ENCODE assay signal across 11 cellular contexts in the genomic region with DNA sequence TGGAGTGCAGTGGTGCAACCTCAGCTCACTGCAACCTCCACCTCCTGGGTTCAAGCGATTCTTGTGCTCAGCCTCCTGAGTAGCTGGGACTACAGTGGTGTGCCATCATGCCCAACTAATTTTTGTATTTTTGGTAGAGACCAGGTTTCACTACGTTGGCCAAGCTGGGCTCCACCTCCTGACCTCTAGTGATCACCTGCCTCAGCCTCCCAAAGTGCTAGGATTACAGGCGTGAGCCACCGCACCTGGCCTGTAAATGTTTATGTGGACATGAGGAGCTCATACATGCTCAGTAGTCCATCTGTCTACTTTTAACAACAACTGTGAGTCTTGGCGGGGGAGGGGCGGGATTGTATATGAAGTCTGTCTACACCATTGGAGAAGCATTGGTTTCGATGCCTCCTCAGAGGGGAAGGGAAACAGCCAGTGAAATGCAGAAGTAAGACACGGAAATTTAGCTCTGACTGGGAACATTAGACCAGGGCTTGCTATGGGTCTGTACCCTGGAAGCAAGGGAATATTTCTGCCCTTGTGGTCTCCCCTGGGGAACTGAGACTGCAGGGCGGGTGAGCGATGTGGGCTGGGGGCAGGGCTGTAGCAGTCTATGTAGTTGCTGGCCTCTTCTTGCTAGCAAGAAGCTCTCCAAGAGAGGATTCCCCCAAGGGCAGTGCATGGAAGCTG. TPM values are rescaled to one million over a fixed set of nuclear protein-coding genes. Genes with fewer than 3 reads are reported as not detected.
DNase-seq lines count a peak whose midpoint lies in the region; ATAC-seq, FAIRE-seq and TF ChIP-seq lines count a peak whose summit lies in the region.
"Had no signal": no experiment of that assay in that cellular context is flagged by ENCODE, and none has a peak within 500 bp of the region (broad histone marks: within the 10 kb centered on the region; RNA-seq: fewer than 3 reads in every experiment).

No MANE protein-coding gene starts in this region.

- H3K27ac ChIP-seq in ascending aorta (peak overlapping the region in 1 of 2 donors; percentile 7), kidney (ENCODE audit: low read depth in 2 of 2, low read length in 2 of 2) (no peak overlapping the region)
- H3K27ac ChIP-seq: prostate gland had no signal

- H3K27me3 ChIP-seq in ascending aorta, result no peaks in the 10 kb centered on the region

- H3K4me3 ChIP-seq in ascending aorta, result no peak overlapping the region
- H3K4me3 ChIP-seq in kidney (ENCODE audit: low read length in 2 of 2), result no peak overlapping the region
- H3K4me3 ChIP-seq: prostate gland had no signal

- intact Hi-C loops in ascending aorta (cut with DNase I), result no loop called here
- intact Hi-C loops in sciatic nerve (cut with DNase I), result loop anchor here (10.0 kb wide), 1 partner anchor 172 kb away; no protein-coding TSS in a partner anchor
- intact Hi-C loops in kidney (cut with DNase I), result no loop called here

- peak; percentile 37 to 79 for DNase-seq in ascending aorta (ENCODE audit: low spot score in 2 of 2)
- DNase-seq in sciatic nerve (ENCODE audit: low spot score), result peak; percentile 82
- DNase-seq in AG08395 (ENCODE audit: low spot score), result no peak
- DNase-seq in SW 1271 (lab: John Stamatoyannopoulos, UW), result no peak
- no peak for DNase-seq in kidney
- DNase-seq: activated CD8-positive, alpha-beta memory T cell treated with anti-CD3 and anti-CD28 coated beads, Interleukin-2, amount 50 U/mL, for 48 hours had no signal

- ATAC-seq in GM19351 (IDR thresholded peaks at IDR 0.05; ENCODE audit: unreplicated experiment) (peak; percentile 77), HG03139 (IDR thresholded peaks at IDR 0.05; ENCODE audit: unreplicated experiment) (peak; percentile 57), sciatic nerve (peak; percentile 80), HG03045 (IDR thresholded peaks at IDR 0.05; ENCODE audit: unreplicated experiment) (no peak)

- H3K9me3 ChIP-seq in ascending aorta (no peaks in the 10 kb centered on the region), kidney (ENCODE audit: control insufficient read depth in 1 of 2, low read length in 2 of 2) (no peaks in the 10 kb centered on the region)
- H3K9me3 ChIP-seq: prostate gland had no signal

- H3K9ac ChIP-seq in kidney (ENCODE audit: low read length in 2 of 2), result no peak overlapping the region

- H3K4me1 ChIP-seq in ascending aorta (peaks cover 5 to 17% of the 10 kb centered on the region in 2 donors), kidney (ENCODE audit: control insufficient read depth in 1 of 2, insufficient read depth in 1 of 2, low read depth in 1 of 2, low read length in 2 of 2) (no peaks in the 10 kb centered on the region)
- H3K4me1 ChIP-seq: prostate gland had no signal

- FAIRE-seq in kidney (lab: Jason Lieb, UNC), result no peak

- H3K36me3 ChIP-seq in ascending aorta (peaks cover 27 to 44% of the 10 kb centered on the region in 2 donors), kidney (ENCODE audit: control insufficient read depth in 1 of 2, insufficient read depth in 2 of 2, low read length in 2 of 2) (peaks cover 22 to 41% of the 10 kb centered on the region in 2 donors)

- TF ChIP-seq CTCF in ascending aorta (IDR thresholded peaks at IDR 0.05) (no peak), kidney (IDR thresholded peaks at IDR 0.05; ENCODE audit: borderline replicate concordance, extremely low read depth, insufficient read depth) (no peak)

RNA-seq across cellular contexts. Expression of a gene that starts 9.3 kb away (rescaled TPM):
- total RNA-seq in ascending aorta (13.3 TPM), sciatic nerve (21.6 TPM), kidney (38.5 TPM)
- 47.7 TPM for polyA plus RNA-seq in kidney (ENCODE audit: insufficient read depth, low read depth, low replicate concordance)

RNA-seq across cellular contexts. Expression of a gene that starts 58.3 kb away (rescaled TPM):
- not detected for total RNA-seq in ascending aorta
- total RNA-seq in sciatic nerve, result not detected
- 0.57 TPM for total RNA-seq in kidney
- polyA plus RNA-seq in kidney (ENCODE audit: insufficient read depth, low read depth, low replicate concordance), result not detected
- total RNA-seq: temporal lobe had no signal

Comparison
In these comparisons a context has a peak if more than half of its experiments do, and no peak if none do; other contexts are left out.
1. DNase-seq: peak in ascending aorta (2 of 2) and sciatic nerve (single experiment); none in AG08395 (single experiment), SW 1271 (0 of 2) and kidney (single experiment).